Comparison of ENCODE assay signal across 34 cellular contexts in the genomic region with DNA sequence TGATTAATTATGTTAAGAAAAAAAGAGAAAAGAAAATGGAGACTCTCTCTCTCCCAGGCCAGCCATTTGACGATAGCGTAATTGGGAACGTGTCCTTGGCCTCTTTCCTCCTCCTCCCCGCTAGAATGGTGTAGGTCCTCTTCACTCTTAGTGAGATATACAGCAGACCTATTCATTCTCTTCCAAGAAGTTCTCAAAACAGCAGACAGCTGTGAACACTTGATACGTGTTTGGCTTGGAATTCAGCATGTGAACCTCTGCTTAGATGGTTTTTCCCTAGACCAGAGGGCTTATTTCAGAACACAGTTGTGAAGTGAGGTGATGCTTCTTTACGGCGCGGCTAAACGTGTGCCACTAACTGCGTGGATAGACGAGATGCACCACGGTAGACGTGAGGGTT. TPM values are rescaled to one million over a fixed set of nuclear protein-coding genes. Genes with fewer than 3 reads are reported as not detected.
DNase-seq lines count a peak whose midpoint lies in the region; ATAC-seq and TF ChIP-seq lines count a peak whose summit lies in the region.
"Had no signal": no experiment of that assay in that cellular context is flagged by ENCODE, and none has a peak within 500 bp of the region (broad histone marks: within the 10 kb centered on the region; RNA-seq: fewer than 3 reads in every experiment).

No MANE protein-coding gene starts in this region.

- H3K79me2 ChIP-seq in H9 (ENCODE audit: insufficient read depth, low read length) (no peaks in the 10 kb centered on the region), MM.1S (ENCODE audit: low read length) (no peaks in the 10 kb centered on the region)

- H3K9me2 ChIP-seq in MM.1S (replicated peaks; ENCODE audit: insufficient read depth, low read length), result no peaks in the 10 kb centered on the region

- no peak overlapping the region for H3K14ac ChIP-seq in H9 (ENCODE audit: insufficient read depth, low read length)

- H3K4me1 ChIP-seq in H9 (ENCODE audit: insufficient read depth, low read length) (peaks cover 3% of the 10 kb centered on the region; the same call in 1 of the 2 replicates), heart left ventricle (peaks cover 0 to 20% (median 10%) of the 10 kb centered on the region in 12 donors), MM.1S (ENCODE audit: low read length) (peaks cover 10% of the 10 kb centered on the region)
- H3K4me1 ChIP-seq: adrenal gland, HAP-1 had no signal

- no peak overlapping the region for H4K8ac ChIP-seq in H9 (replicated peaks; ENCODE audit: insufficient read length, low read depth, low read length)

- no peaks in the 10 kb centered on the region for H3K27me3 Mint-ChIP-seq in H9 (ENCODE audit: low read depth)
- H3K27me3 Mint-ChIP-seq in stimulated activated naive CD8-positive, alpha-beta T cell treated with anti-CD3 and anti-CD28 coated beads, Interleukin-15, amount 100 ng/mL, for 72 hours, result no peaks in the 10 kb centered on the region
- H3K27me3 Mint-ChIP-seq: progenitor cell of endocrine pancreas had no signal

- WGBS in H9 (ENCODE audit: extremely low coverage, insufficient read length, low lambda C conversion rate), result no CpG with 5 or more reads among the region's 13 CpGs
- WGBS in heart left ventricle, 4 donors, result 68 to 78% (median 70%) methylated on average over 13 of the region's 13 CpGs

- H3K9me3 Mint-ChIP-seq in H9, result no peaks in the 10 kb centered on the region
- peaks cover 0 to 5% of the 10 kb centered on the region in 2 donors for H3K9me3 Mint-ChIP-seq in stimulated activated naive CD8-positive, alpha-beta T cell treated with anti-CD3 and anti-CD28 coated beads, Interleukin-15, amount 100 ng/mL, for 72 hours
- H3K9me3 Mint-ChIP-seq: T-helper 1 cell treated with Interleukin-12 subunit alpha and Interleukin-12 subunit beta and Interleukin-4 antibody, amounts not matched to agents 30 μg/mL and 1 μg/mL, for 36 hours had no signal

- H2BK120ac ChIP-seq in H9 (ENCODE audit: low read depth, low read length, poor library complexity, severe bottlenecking), result no peak overlapping the region

- peak overlapping the region; percentile 47 for H2BK12ac ChIP-seq in H9 (ENCODE audit: insufficient read length, low read depth, low read length)

- peak overlapping the region in 2 of 3 experiments; percentile 22 to 32; a peak in 2 of 7 replicates for H3K27ac Mint-ChIP-seq in H9
- no peak overlapping the region for H3K27ac Mint-ChIP-seq in stimulated activated naive CD8-positive, alpha-beta T cell treated with anti-CD3 and anti-CD28 coated beads, Interleukin-15, amount 100 ng/mL, for 72 hours
- H3K27ac Mint-ChIP-seq: neural progenitor cell; progenitor cell of endocrine pancreas; T-helper 1 cell treated with Interleukin-12 subunit alpha and Interleukin-12 subunit beta and Interleukin-4 antibody, amounts not matched to agents 30 μg/mL and 1 μg/mL, for 36 hours had no signal

- H3K56ac ChIP-seq in H9 (ENCODE audit: insufficient read length, low read depth, low read length), result no peak overlapping the region

- no peaks in the 10 kb centered on the region for H3K9me3 ChIP-seq in H9 (ENCODE audit: control insufficient read depth, low read depth, low read length)
- H3K9me3 ChIP-seq in SK-N-MC (ENCODE audit: low read depth, low read length), result no peaks in the 10 kb centered on the region
- H3K9me3 ChIP-seq in heart left ventricle, result no peaks in the 10 kb centered on the region
- no peaks in the 10 kb centered on the region for H3K9me3 ChIP-seq in MM.1S (replicated peaks; ENCODE audit: insufficient read depth, low read length)
- H3K9me3 ChIP-seq: adrenal gland, gastroesophageal sphincter, HAP-1, lower lobe of right lung, mucosa of descending colon, Peyer's patch, suprapubic skin had no signal

- no peak overlapping the region for H3K18ac ChIP-seq in H9 (ENCODE audit: insufficient read length, low read depth, low read length)

- peaks cover 3 to 5% (median 4%) of the 10 kb centered on the region in 3 experiments; a peak in 4 of 7 replicates for H3K36me3 Mint-ChIP-seq in H9 (ENCODE audit: insufficient read depth in 1 of 3, low read depth in 3 of 3)

- no peak overlapping the region for H3K23ac ChIP-seq in H9 (ENCODE audit: insufficient read length, low read depth, low read length)

- H3K79me1 ChIP-seq in H9 (ENCODE audit: insufficient read depth, low read depth, low read length, poor library complexity, severe bottlenecking), result no peaks in the 10 kb centered on the region

- H4K20me1 ChIP-seq in H9 (ENCODE audit: control insufficient read depth, insufficient read depth, insufficient read length), result no peaks in the 10 kb centered on the region
- H4K20me1 ChIP-seq in MM.1S (ENCODE audit: insufficient read depth, low read length), result no peaks in the 10 kb centered on the region

- H2AK5ac ChIP-seq in H9 (ENCODE audit: insufficient read length, low read length), result no peak overlapping the region

- H3K4me3 ChIP-seq in SK-N-MC (no peak overlapping the region; the same call in 1 of the 2 replicates), heart left ventricle (peak overlapping the region in 1 of 12 donors; percentile 1), MM.1S (ENCODE audit: low read length) (no peak overlapping the region)
- H3K4me3 ChIP-seq: adrenal gland, BLaER1, gastroesophageal sphincter, HAP-1, lower lobe of right lung, mucosa of descending colon, neural progenitor cell, Peyer's patch, smooth muscle cell, suprapubic skin had no signal

- no peak for TF ChIP-seq POLR2A in heart left ventricle (IDR thresholded peaks at IDR 0.05)

- H2BK20ac ChIP-seq in H9 (ENCODE audit: low read depth, low read length, poor library complexity, severe bottlenecking), result no peak overlapping the region

- no peak overlapping the region for H3K4ac ChIP-seq in H9 (ENCODE audit: low read depth, low read length)

- H3K4me3 Mint-ChIP-seq in H9, result no peak overlapping the region
- no peak overlapping the region for H3K4me3 Mint-ChIP-seq in stimulated activated naive CD8-positive, alpha-beta T cell treated with anti-CD3 and anti-CD28 coated beads, Interleukin-15, amount 100 ng/mL, for 72 hours
- H3K4me3 Mint-ChIP-seq: neural progenitor cell; T-helper 1 cell treated with Interleukin-12 subunit alpha and Interleukin-12 subunit beta and Interleukin-4 antibody, amounts not matched to agents 30 μg/mL and 1 μg/mL, for 36 hours had no signal

- H3K36me3 ChIP-seq in SK-N-MC (ENCODE audit: insufficient read depth, low read length) (no peaks in the 10 kb centered on the region), heart left ventricle (peaks cover 0 to 2% (median 0%) of the 10 kb centered on the region in 9 donors), MM.1S (replicated peaks; ENCODE audit: insufficient read depth, low read length) (no peaks in the 10 kb centered on the region)
- H3K36me3 ChIP-seq: adrenal gland, brain microvascular endothelial cell, gastroesophageal sphincter, HAP-1, lower lobe of right lung, neural progenitor cell, Peyer's patch, suprapubic skin had no signal

- H3K27ac ChIP-seq in H9 (ENCODE audit: insufficient read length, low read depth, low read length) (no peak overlapping the region), SK-N-MC (peak overlapping the region; percentile 70), heart left ventricle (peak overlapping the region in 6 of 12 donors; percentile 28 to 44 (median 34)), MM.1S (ENCODE audit: low read length) (no peak overlapping the region)
- H3K27ac ChIP-seq: adrenal gland, BLaER1, brain microvascular endothelial cell, lower lobe of right lung, neural progenitor cell, suprapubic skin had no signal

- no peak overlapping the region for H2BK15ac ChIP-seq in H9 (ENCODE audit: low read depth, low read length)

- H3K4me2 ChIP-seq in H9 (ENCODE audit: insufficient read depth, insufficient read length, low read length) (no peak overlapping the region), MM.1S (ENCODE audit: low read depth, low read length) (no peak overlapping the region)
- H3K4me2 ChIP-seq: BLaER1, neural progenitor cell, smooth muscle cell had no signal

- H3K9ac ChIP-seq in H9 (ENCODE audit: extremely low read depth, insufficient read length, low read length) (no peak overlapping the region), SK-N-MC (ENCODE audit: insufficient read length) (no peak overlapping the region), MM.1S (ENCODE audit: low read length) (no peak overlapping the region)
- H3K9ac ChIP-seq: BLaER1, neural progenitor cell had no signal

- H3K27me3 ChIP-seq in H9 (ENCODE audit: insufficient read depth, low read length) (no peaks in the 10 kb centered on the region), heart left ventricle (no peaks in the 10 kb centered on the region), MM.1S (replicated peaks; ENCODE audit: insufficient read depth, low read length) (no peaks in the 10 kb centered on the region)
- H3K27me3 ChIP-seq: adrenal gland, BLaER1, brain microvascular endothelial cell, gastroesophageal sphincter, neural progenitor cell, Peyer's patch, suprapubic skin had no signal

- DNase-seq in H9 (no peak), SK-N-MC (ENCODE audit: low read depth, low spot score) (no peak), heart left ventricle (peak in 1 of 5 donors; percentile 29), sciatic nerve (ENCODE audit: low spot score) (no peak), NCI-H2081 treated with DMSO at 0.1 percent for 48 hours (lab: John Stamatoyannopoulos, UW) (no peak), MM.1S (no peak), GM20000 (ENCODE audit: low spot score) (no peak)
- no peak for DNase-seq in stimulated activated naive CD8-positive, alpha-beta T cell treated with anti-CD3 and anti-CD28 coated beads, Interleukin-15, amount 100 ng/mL, for 72 hours
- DNase-seq: ACHN; activated CD4-positive, alpha-beta T cell treated with anti-CD3 and anti-CD28 coated beads for 4 hours; activated naive CD4-positive, alpha-beta T cell treated with Interleukin-2 at 50 U/mL for 16 hours; activated T-cell treated with anti-CD3 and anti-CD28 coated beads, Interleukin-2, amount 50 U/mL, for 48 hours; adrenal gland; brain microvascular endothelial cell; COR-L47; DMS79 treated with DMSO at 0.1 percent for 48 hours; effector memory CD4-positive, alpha-beta T cell; erythroblast; islet precursor cell; lower lobe of right lung; mucosa of descending colon; NCI-H1417; NCI-H510A treated with DMSO at 0.1 percent for 48 hours; NK-92 treated with Interleukin-12 subunit alpha and Interleukin-12 subunit beta, amount 100 ng/mL, for 24 hours; Peyer's patch; stimulated activated CD4-positive, alpha-beta T cell treated with anti-CD3 and anti-CD28 coated beads, Interleukin-2, amount 100 ng/mL, for 24 hours had no signal

- TF ChIP-seq CTCF in H9 (conservative IDR thresholded peaks at IDR 0.05), result no peak
- no peak for TF ChIP-seq CTCF in heart left ventricle (IDR thresholded peaks at IDR 0.05)
- TF ChIP-seq CTCF in MM.1S (IDR thresholded peaks at IDR 0.05; ENCODE audit: low read length), result no peak
- TF ChIP-seq CTCF in GM20000 (IDR thresholded peaks at IDR 0.05; ENCODE audit: extremely low read depth, missing control alignments), result no peak

- no peak overlapping the region for H2BK5ac ChIP-seq in H9 (ENCODE audit: insufficient read length, low read length)

- no peak overlapping the region for H4K91ac ChIP-seq in H9 (ENCODE audit: insufficient read length, low read depth, low read length)

- H2AFZ ChIP-seq in H9 (ENCODE audit: low read length), result no peak overlapping the region
- H2AFZ ChIP-seq in MM.1S (ENCODE audit: low read length), result no peak overlapping the region
- H2AFZ ChIP-seq: neural progenitor cell had no signal

- peaks cover 38 to 40% of the 10 kb centered on the region in 2 experiments for H3K4me1 Mint-ChIP-seq in H9
- peaks cover 23% of the 10 kb centered on the region for H3K4me1 Mint-ChIP-seq in stimulated activated naive CD8-positive, alpha-beta T cell treated with anti-CD3 and anti-CD28 coated beads, Interleukin-15, amount 100 ng/mL, for 72 hours

- no peaks in the 10 kb centered on the region for H3K23me2 ChIP-seq in H9 (ENCODE audit: insufficient read length, low read depth, low read length, poor library complexity, severe bottlenecking)

- H3F3A ChIP-seq in MM.1S (ENCODE audit: insufficient read depth, low read length), result peaks cover 14% of the 10 kb centered on the region

- intact Hi-C loops in heart left ventricle (cut with DNase I), result no loop called here
- intact Hi-C loops in sciatic nerve (cut with DNase I), result no loop called here

- H4K5ac ChIP-seq in H9 (ENCODE audit: insufficient read length, low read depth, low read length), result no peak overlapping the region

- ATAC-seq in heart left ventricle (peak; percentile 51 to 88 (median 69)), sciatic nerve (peak; percentile 90)
- ATAC-seq in stimulated activated naive CD8-positive, alpha-beta T cell treated with anti-CD3 and anti-CD28 coated beads, Interleukin-15, amount 100 ng/mL, for 72 hours, result no peak
- ATAC-seq: gastroesophageal sphincter, lower lobe of right lung, mucosa of descending colon had no signal

- H3T11ph ChIP-seq in H9 (ENCODE audit: low read length), result no peak overlapping the region

RNA-seq across cellular contexts. Expression of gene TULP4, which starts 32.6 kb away (rescaled TPM):
- 61.5 and 64.6 TPM in 2 replicates for total RNA-seq in H9 (2021)
- 100 to 1,000 TPM in 5 of 9 donors, 10 to 100 TPM in 4; 84.5 to 134 (median 100) TPM for total RNA-seq in heart left ventricle
- polyA plus RNA-seq in heart left ventricle, result 10 to 100 TPM in 1 of 2 donors, 1 to 10 TPM in 1; 9.6 to 16.2 TPM
- 86.1 TPM for total RNA-seq in sciatic nerve

Comparison
In these comparisons a context has a peak if more than half of its experiments do, and no peak if none do; other contexts are left out.
1. H3K27ac Mint-ChIP-seq: peak in H9 (2 of 3); none in stimulated activated naive CD8-positive, alpha-beta T cell treated with anti-CD3 and anti-CD28 coated beads, Interleukin-15, amount 100 ng/mL, for 72 hours (0 of 2).